Comparison of ENCODE assay signal across 27 cellular contexts in the genomic region with DNA sequence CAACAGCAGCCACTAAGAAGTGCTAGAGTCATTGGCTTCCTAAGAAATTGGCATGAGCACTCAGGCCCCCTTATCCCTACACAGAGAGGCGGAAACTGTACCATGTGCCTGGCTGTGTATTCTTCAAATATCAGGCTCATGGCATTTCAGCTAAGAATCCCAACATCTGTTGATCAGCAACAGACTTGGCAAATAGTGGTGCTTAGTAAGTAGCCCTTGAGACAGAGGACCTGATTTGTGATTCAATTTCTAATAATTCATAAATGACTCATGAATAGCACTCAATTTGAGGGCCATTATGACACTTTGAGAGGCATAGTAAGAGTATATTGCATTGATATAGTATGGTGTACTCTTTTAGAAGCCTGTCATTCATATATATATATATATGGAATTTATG.
"Had no signal": no experiment of that assay in that cellular context is flagged by ENCODE, and none has a peak within 500 bp of the region (broad histone marks: within the 10 kb centered on the region; RNA-seq: fewer than 3 reads in every experiment).

No MANE protein-coding gene starts in this region.

- H3K27ac ChIP-seq: esophagus squamous epithelium, gastrocnemius medialis, heart left ventricle, hepatocyte, lower lobe of right lung, ovary, psoas muscle, sigmoid colon, skin epidermis, spleen, thoracic aorta, tibial nerve, upper lobe of right lung, uterus had no signal

- H3K79me2 ChIP-seq: hepatocyte had no signal

- H3K4me2 ChIP-seq: hepatocyte had no signal

- H2AFZ ChIP-seq: hepatocyte had no signal

- H3K4me1 ChIP-seq: gastrocnemius medialis, heart left ventricle, lower lobe of right lung, psoas muscle, sigmoid colon, spleen, upper lobe of right lung, uterus had no signal

- H3K4me3 ChIP-seq: esophagus squamous epithelium, gastrocnemius medialis, heart left ventricle, hepatocyte, lower lobe of right lung, ovary, psoas muscle, sigmoid colon, skin epidermis, spleen, thoracic aorta, tibial nerve, upper lobe of right lung, uterus had no signal

- H3K27me3 ChIP-seq: esophagus squamous epithelium, heart left ventricle, hepatocyte, ovary, sigmoid colon, spleen, tibial nerve, upper lobe of right lung, uterus had no signal

- H3K36me3 ChIP-seq: esophagus squamous epithelium, gastrocnemius medialis, heart left ventricle, lower lobe of right lung, ovary, sigmoid colon, spleen, thoracic aorta, upper lobe of right lung, uterus had no signal

- ATAC-seq: effector memory CD8-positive, alpha-beta T cell; gastrocnemius medialis; heart left ventricle; left colon; left ventricle myocardium superior; lower lobe of right lung; naive thymus-derived CD8-positive, alpha-beta T cell; psoas muscle; right cardiac atrium; stimulated activated memory B cell treated with anti-CD40 and anti-IgM and Interleukin-4, amounts not matched to agents 10 μg/mL and 1 μg/mL and 100 μg/mL, for 72 hours; upper lobe of right lung had no signal

- H3K9me3 ChIP-seq: esophagus squamous epithelium, gastrocnemius medialis, lower lobe of right lung, ovary, sigmoid colon, thoracic aorta, upper lobe of right lung, uterus had no signal

- DNase-seq: cortex of kidney; effector memory CD8-positive, alpha-beta T cell; erythroblast; esophagus squamous epithelium; foreskin fibroblast; gastrocnemius medialis; heart left ventricle; left colon; left ventricle myocardium superior; lower lobe of right lung; naive thymus-derived CD8-positive, alpha-beta T cell; nephron progenitor cell; occipital lobe; ovary; posterior cingulate gyrus; psoas muscle; right cardiac atrium; sigmoid colon; spleen; stimulated activated CD4-positive, alpha-beta T cell treated with anti-CD3 and anti-CD28 coated beads, Interleukin-4, amount 100 ng/mL, for 4 hours; upper lobe of right lung; uterus had no signal
